ENCODE assay signal across 24 cellular contexts in the genomic region with DNA sequence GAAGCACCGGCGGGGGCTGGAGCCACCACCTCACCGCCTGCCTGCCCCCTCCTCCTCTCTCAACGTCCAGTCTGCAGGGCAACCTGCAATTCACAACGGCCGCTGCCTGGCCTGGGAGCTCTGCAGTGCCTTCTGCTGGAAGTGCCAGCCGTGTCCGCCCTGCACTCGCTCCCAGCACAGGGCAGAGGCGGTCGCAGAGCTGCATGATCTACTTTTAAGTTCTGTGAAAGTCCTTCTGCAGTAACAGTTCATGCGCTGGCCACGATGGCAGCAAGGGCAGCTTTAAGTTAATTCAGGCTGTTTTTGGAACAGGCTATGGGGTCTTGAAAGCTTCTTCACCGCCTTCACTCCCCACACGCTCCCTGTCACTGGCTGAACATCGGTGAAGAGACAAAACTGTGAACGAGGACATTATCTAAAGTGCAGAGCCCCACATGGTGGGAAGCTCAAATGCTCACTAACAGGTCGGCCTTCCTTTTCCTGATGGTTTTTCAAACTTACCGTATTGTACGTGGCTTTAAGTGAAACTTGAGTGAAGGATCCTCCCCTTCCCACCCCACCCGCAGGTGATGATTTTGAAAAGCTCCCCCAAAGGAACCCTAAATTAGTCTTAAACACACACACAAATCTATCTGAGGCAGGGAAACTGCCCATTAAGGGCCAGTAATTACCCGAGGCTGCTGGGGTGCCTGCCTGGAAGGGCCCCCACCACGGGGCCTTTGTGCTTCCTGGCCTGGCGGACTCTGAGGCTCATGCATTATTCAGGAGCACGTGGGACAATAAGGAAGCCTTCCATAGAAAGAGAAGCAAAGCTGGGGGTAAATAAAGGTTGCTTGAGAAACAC.
DNase-seq lines count a peak whose midpoint lies in the region; ATAC-seq and TF ChIP-seq lines count a peak whose summit lies in the region.
"Had no signal": no experiment of that assay in that cellular context is flagged by ENCODE, and none has a peak within 500 bp of the region (broad histone marks: within the 10 kb centered on the region; RNA-seq: fewer than 3 reads in every experiment).

No MANE protein-coding gene starts in this region.

- DNase-seq in DMS153 (lab: John Stamatoyannopoulos, UW) (peak; percentile 17), DMS153 treated with DMSO at 0.1 percent for 48 hours (lab: John Stamatoyannopoulos, UW; ENCODE audit: unreplicated experiment) (no peak), NCI-H2081 treated with DMSO at 0.1 percent for 48 hours (lab: John Stamatoyannopoulos, UW) (peak; percentile 42), left kidney (ENCODE audit: low read depth, low spot score) (peak; percentile 81), sciatic nerve (ENCODE audit: low spot score) (no peak), cerebellar cortex (ENCODE audit: low spot score) (no peak), stomach (no peak)
- DNase-seq: activated CD8-positive, alpha-beta T cell treated with anti-CD3 and anti-CD28 coated beads for 36 hours; activated gamma-delta T cell treated with Interleukin-2 at 50 U/mL for 16 hours; activated T-cell treated with anti-CD3 and anti-CD28 coated beads for 4 hours; adrenal gland; CD4-positive, alpha-beta memory T cell; dermis blood vessel endothelial cell; glutamatergic neuron; naive thymus-derived CD8-positive, alpha-beta T cell; NCI-H1105; NCI-H82; PC-3; SIG-M5; stimulated activated CD4-positive, alpha-beta T cell treated with anti-CD3 and anti-CD28 coated beads, Interleukin-1b, Interleukin-23, amount 100 ng/mL, for 48 hours had no signal

- H3K27me3 ChIP-seq in stomach: no peaks in the 10 kb centered on the region

- intact Hi-C loops in sciatic nerve (cut with DNase I) (no loop called here), stomach (cut with DNase I; ENCODE audit: low total_unique reads) (no loop called here)

- H3K9me3 ChIP-seq in stomach: no peaks in the 10 kb centered on the region
- H3K9me3 ChIP-seq: adrenal gland had no signal

- ATAC-seq in sciatic nerve: peak; percentile 34
- no peak for ATAC-seq in GM21825 (IDR thresholded peaks at IDR 0.05; ENCODE audit: unreplicated experiment)
- ATAC-seq: activated CD4-positive, CD25-positive, alpha-beta regulatory T cell treated with anti-CD3 and anti-CD28 coated beads, Interleukin-2, amount 50 U/mL, for 24 hours; activated CD8-positive, alpha-beta T cell treated with anti-CD3 and anti-CD28 coated beads for 36 hours; naive thymus-derived CD8-positive, alpha-beta T cell; PC-3; stimulated activated effector memory CD8-positive, alpha-beta T cell treated with anti-CD3 and anti-CD28 coated beads, Interleukin-12 subunit alpha, Interleukin-12 subunit beta, amount 100 ng/mL, for 72 hours had no signal

- TF ChIP-seq EP300 in stomach (IDR thresholded peaks at IDR 0.05): no peak

- TF ChIP-seq POLR2A in stomach (IDR thresholded peaks at IDR 0.05): no peak

- H3K4me1 ChIP-seq in stomach: no peaks in the 10 kb centered on the region
- H3K4me1 ChIP-seq: adrenal gland had no signal

- no peak for TF ChIP-seq CTCF in stomach (IDR thresholded peaks at IDR 0.05)

- no peaks in the 10 kb centered on the region for H3K36me3 ChIP-seq in stomach
- H3K36me3 ChIP-seq: adrenal gland had no signal

- WGBS in stomach, 5 donors: 76 to 80% (median 79%) methylated on average over 24 to 25 of the region's 25 CpGs

- H3K4me3 ChIP-seq in stomach: no peak overlapping the region
- H3K4me3 ChIP-seq: adrenal gland had no signal

- H3K27ac ChIP-seq in stomach: no peak overlapping the region
- H3K27ac ChIP-seq: 22Rv1, adrenal gland had no signal

Comparison
In these comparisons a context has a peak if more than half of its experiments do, and no peak if none do; other contexts are left out.
1. DNase-seq: peak in DMS153 (single experiment), NCI-H2081 treated with DMSO at 0.1 percent for 48 hours (single experiment) and left kidney (single experiment); none in DMS153 treated with DMSO at 0.1 percent for 48 hours (single experiment), sciatic nerve (single experiment), cerebellar cortex (single experiment) and stomach (single experiment).